Comparison of ENCODE assay signal across 19 cellular contexts in genomic region chr6:164695896-164696295, GRCh38.
"Had no signal": no experiment of that assay in that cellular context is flagged by ENCODE, and none has a peak within 500 bp of the region (broad histone marks: within the 10 kb centered on the region; RNA-seq: fewer than 3 reads in every experiment).

No MANE protein-coding gene starts in this region.

- H3K36me3 ChIP-seq: brain microvascular endothelial cell had no signal

- FAIRE-seq: colon, keratinocyte had no signal

- DNase-seq: activated CD4-positive, alpha-beta T cell treated with anti-CD3 and anti-CD28 coated beads, Interleukin-2, amount 10 ng/mL, durations not matched to agents 7 days and 5 days; activated CD8-positive, alpha-beta T cell treated with anti-CD3 and anti-CD28 coated beads, Interleukin-2, amount 10 ng/mL, durations not matched to agents 7 days and 5 days; activated effector memory CD4-positive, alpha-beta T cell treated with Interleukin-2 at 50 U/mL for 16 hours; activated naive CD4-positive, alpha-beta T cell treated with anti-CD3 and anti-CD28 coated beads, Interleukin-2, amount 10 ng/mL, durations not matched to agents 7 days and 5 days; activated naive CD8-positive, alpha-beta T cell treated with anti-CD3 and anti-CD28 coated beads, Interleukin-2, amount 50 U/mL, for 24 hours; activated T-cell treated with anti-CD3 and anti-CD28 coated beads, Interleukin-2, amount 50 U/mL, for 24 hours; anterior cingulate cortex; brain microvascular endothelial cell; central memory CD4-positive, alpha-beta T cell; endodermal cell; foreskin melanocyte; head of caudate nucleus; mammary epithelial cell; midbrain; nucleus accumbens; stimulated activated naive B cell treated with anti-CD40 and anti-IgM and Interleukin-4, amounts not matched to agents 10 μg/mL and 1 μg/mL and 100 μg/mL, for 72 hours had no signal

- H3K27ac ChIP-seq: brain microvascular endothelial cell had no signal

- ATAC-seq: activated CD8-positive, alpha-beta T cell treated with anti-CD3 and anti-CD28 coated beads, Interleukin-2, amount 10 ng/mL, durations not matched to agents 7 days and 5 days; activated naive CD8-positive, alpha-beta T cell treated with anti-CD3 and anti-CD28 coated beads, Interleukin-2, amount 50 U/mL, for 24 hours; left lobe of liver; stimulated activated naive B cell treated with anti-CD40 and anti-IgM and Interleukin-4, amounts not matched to agents 10 μg/mL and 1 μg/mL and 100 μg/mL, for 72 hours had no signal

- H3K27me3 ChIP-seq: brain microvascular endothelial cell had no signal
